Comparison of ENCODE assay signal across 8 cellular contexts in the genomic region with DNA sequence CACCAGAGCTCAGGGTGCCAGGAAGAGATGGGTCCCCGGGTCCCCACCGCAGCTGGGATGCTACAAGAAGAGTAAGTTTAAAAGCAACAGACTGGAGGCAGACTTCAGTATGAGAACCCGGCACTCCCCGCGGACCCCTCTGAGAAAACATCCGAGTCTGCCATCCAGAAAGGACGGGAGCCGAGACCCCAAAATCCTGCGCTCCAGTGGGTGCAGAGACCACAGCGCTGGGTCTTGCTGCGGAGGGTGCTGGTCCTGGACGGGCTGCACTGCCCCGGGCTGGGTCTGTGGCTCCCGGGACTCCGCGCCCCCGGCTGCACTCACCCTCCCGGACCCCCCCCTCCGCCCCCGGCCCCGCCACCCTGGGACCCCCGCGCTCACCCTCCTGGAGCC. TPM values are rescaled to one million over a fixed set of nuclear protein-coding genes. Genes with fewer than 3 reads are reported as not detected.
DNase-seq lines count a peak whose midpoint lies in the region; ATAC-seq and TF ChIP-seq lines count a peak whose summit lies in the region.

No MANE protein-coding gene starts in this region.

- peaks cover 2% of the 10 kb centered on the region for H3K4me1 ChIP-seq in iPS-15b (ENCODE audit: control insufficient read depth, insufficient read depth, low read length)

- H3K4me1 Mint-ChIP-seq in stimulated activated memory B cell treated with anti-CD40 and anti-IgM and Interleukin-4, amounts not matched to agents 10 μg/mL and 1 μg/mL and 100 μg/mL, for 72 hours, result peaks cover 14% of the 10 kb centered on the region

- peak overlapping the region in 1 of 2 donors; percentile 50 for H3K27ac Mint-ChIP-seq in activated naive CD4-positive, alpha-beta T cell treated with anti-CD3 and anti-CD28 coated beads, Interleukin-2, amount 50 U/mL, for 72 hours
- peak overlapping the region; percentile 75 for H3K27ac Mint-ChIP-seq in stimulated activated memory B cell treated with anti-CD40 and anti-IgM and Interleukin-4, amounts not matched to agents 10 μg/mL and 1 μg/mL and 100 μg/mL, for 72 hours

- no peak for DNase-seq in HL-60 (ENCODE audit: low read depth in 1 of 2, low spot score in 1 of 2)
- no peak for DNase-seq in activated naive CD4-positive, alpha-beta T cell treated with anti-CD3 and anti-CD28 coated beads, Interleukin-2, amount 50 U/mL, for 72 hours (ENCODE audit: low spot score in 2 of 2)
- DNase-seq in HuH-7 (ENCODE audit: low spot score), result no peak
- no peak for DNase-seq in middle frontal gyrus (ENCODE audit: extremely low spot score, low spot score)

- no peak for TF ChIP-seq CTCF in HL-60 (IDR thresholded peaks at IDR 0.05; ENCODE audit: insufficient read depth, low read length)

- H3K4me3 Mint-ChIP-seq in stimulated activated memory B cell treated with anti-CD40 and anti-IgM and Interleukin-4, amounts not matched to agents 10 μg/mL and 1 μg/mL and 100 μg/mL, for 72 hours, result peak overlapping the region; percentile 87

- no peaks in the 10 kb centered on the region for H3K36me3 Mint-ChIP-seq in activated naive CD4-positive, alpha-beta T cell treated with anti-CD3 and anti-CD28 coated beads, Interleukin-2, amount 50 U/mL, for 72 hours
- H3K36me3 Mint-ChIP-seq in stimulated activated memory B cell treated with anti-CD40 and anti-IgM and Interleukin-4, amounts not matched to agents 10 μg/mL and 1 μg/mL and 100 μg/mL, for 72 hours, result no peaks in the 10 kb centered on the region

- ATAC-seq in activated naive CD4-positive, alpha-beta T cell treated with anti-CD3 and anti-CD28 coated beads, Interleukin-2, amount 50 U/mL, for 72 hours, result peak; percentile 18 to 39
- peak; percentile 44 for ATAC-seq in stimulated activated memory B cell treated with anti-CD40 and anti-IgM and Interleukin-4, amounts not matched to agents 10 μg/mL and 1 μg/mL and 100 μg/mL, for 72 hours
- ATAC-seq in HG03565 (IDR thresholded peaks at IDR 0.05; ENCODE audit: unreplicated experiment), result no peak
- no peak for ATAC-seq in GM19324 (IDR thresholded peaks at IDR 0.05; ENCODE audit: low FRiP score, unreplicated experiment)

- H3K27me3 ChIP-seq in HL-60 (ENCODE audit: insufficient read depth, poor library complexity, severe bottlenecking) (peaks cover 60% of the 10 kb centered on the region), iPS-15b (ENCODE audit: control insufficient read depth, insufficient read depth, low read length) (no peaks in the 10 kb centered on the region)

- H3K27me3 Mint-ChIP-seq in stimulated activated memory B cell treated with anti-CD40 and anti-IgM and Interleukin-4, amounts not matched to agents 10 μg/mL and 1 μg/mL and 100 μg/mL, for 72 hours, result peaks cover 9% of the 10 kb centered on the region

- peaks cover 7% of the 10 kb centered on the region for H3K36me3 ChIP-seq in iPS-15b (ENCODE audit: control insufficient read depth, insufficient read depth, low read length)

- H3K9me3 Mint-ChIP-seq in activated naive CD4-positive, alpha-beta T cell treated with anti-CD3 and anti-CD28 coated beads, Interleukin-2, amount 50 U/mL, for 72 hours, result no peaks in the 10 kb centered on the region
- H3K9me3 Mint-ChIP-seq in stimulated activated memory B cell treated with anti-CD40 and anti-IgM and Interleukin-4, amounts not matched to agents 10 μg/mL and 1 μg/mL and 100 μg/mL, for 72 hours, result no peaks in the 10 kb centered on the region

- H3K4me3 ChIP-seq in HL-60 (replicated peaks; ENCODE audit: insufficient read depth, low read length), result peak overlapping the region; percentile 50
- H3K4me3 ChIP-seq in iPS-15b (ENCODE audit: low read depth, low read length), result peak overlapping the region; percentile 72

- no peak overlapping the region for H3K9ac ChIP-seq in iPS-15b (ENCODE audit: low read depth, low read length)

- H3K9me3 ChIP-seq in iPS-15b (ENCODE audit: control insufficient read depth, insufficient read depth, low read length), result no peaks in the 10 kb centered on the region

- H3K27ac ChIP-seq in HL-60 (replicated peaks), result no peak overlapping the region

RNA-seq across cellular contexts. Expression of gene HELZ2, which starts 0.3 kb away (rescaled TPM):
- 10 to 100 TPM in 1 of 2 donors, 1 to 10 TPM in 1; 3.1 to 28.8 TPM for total RNA-seq in activated naive CD4-positive, alpha-beta T cell treated with anti-CD3 and anti-CD28 coated beads, Interleukin-2, amount 50 U/mL, for 72 hours

RNA-seq across cellular contexts. Expression of gene FNDC11, which starts 19.8 kb away (rescaled TPM):
- total RNA-seq in activated naive CD4-positive, alpha-beta T cell treated with anti-CD3 and anti-CD28 coated beads, Interleukin-2, amount 50 U/mL, for 72 hours, result under 1 TPM in 1 of 2 donors, not detected in 1; 0.10 TPM

RNA-seq across cellular contexts. Expression of gene SRMS, which starts 26.2 kb away (rescaled TPM):
- total RNA-seq in activated naive CD4-positive, alpha-beta T cell treated with anti-CD3 and anti-CD28 coated beads, Interleukin-2, amount 50 U/mL, for 72 hours, result not detected

RNA-seq across cellular contexts. Expression of gene PTK6, which starts 36.6 kb away (rescaled TPM):
- under 1 TPM; 0.54 to 0.57 TPM for total RNA-seq in activated naive CD4-positive, alpha-beta T cell treated with anti-CD3 and anti-CD28 coated beads, Interleukin-2, amount 50 U/mL, for 72 hours

RNA-seq across cellular contexts. Expression of gene GMEB2, which starts 53.2 kb away (rescaled TPM):
- total RNA-seq in activated naive CD4-positive, alpha-beta T cell treated with anti-CD3 and anti-CD28 coated beads, Interleukin-2, amount 50 U/mL, for 72 hours, result 10 to 100 TPM; 11.3 to 24.0 TPM

Comparison
In these comparisons a context has a peak if more than half of its experiments do, and no peak if none do; other contexts are left out.
1. ATAC-seq: peak in activated naive CD4-positive, alpha-beta T cell treated with anti-CD3 and anti-CD28 coated beads, Interleukin-2, amount 50 U/mL, for 72 hours (2 of 2) and stimulated activated memory B cell treated with anti-CD40 and anti-IgM and Interleukin-4, amounts not matched to agents 10 μg/mL and 1 μg/mL and 100 μg/mL, for 72 hours (single experiment); none in HG03565 (single experiment) and GM19324 (single experiment).